ENCODE assay signal across 1 cellular context in the genomic region with DNA sequence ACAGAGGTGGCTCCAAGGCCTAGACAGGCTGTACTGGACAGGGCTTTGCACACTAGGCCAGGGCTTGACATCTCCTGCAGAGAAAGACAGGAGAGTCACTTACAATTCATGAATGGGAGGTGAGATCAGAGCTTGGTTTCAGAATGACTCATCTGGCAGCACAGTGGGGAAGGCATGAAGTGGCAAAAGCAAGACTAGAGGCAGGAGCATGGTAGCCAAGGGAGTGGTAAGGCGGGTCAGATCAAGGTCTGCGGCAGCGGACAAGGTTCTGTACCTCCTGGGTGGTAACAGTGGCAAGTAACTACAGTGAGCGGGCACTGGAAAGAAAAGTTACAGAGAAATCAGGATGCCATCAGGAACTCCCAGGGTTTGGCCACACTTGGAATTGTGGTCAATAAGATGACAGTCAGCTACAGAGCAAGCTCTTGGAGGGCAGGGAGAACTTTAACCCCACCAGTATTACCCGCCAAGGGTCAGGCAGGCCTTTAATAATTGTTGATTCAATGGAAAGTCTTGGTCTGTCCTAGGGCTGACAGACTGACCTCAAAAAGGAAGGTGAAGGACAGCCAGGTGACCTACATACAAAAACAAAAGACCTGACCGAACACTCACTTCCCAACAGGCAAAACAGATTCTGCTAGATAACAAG.
TF ChIP-seq lines count a peak whose summit lies in the region.

No MANE protein-coding gene starts in this region.

TF ChIP-seq in HEK293, 187 proteins besides CTCF, POLR2A, EP300 and RAD21 (continued from another document):
- TF ChIP-seq ZNF292 (tag by site-specific recombination; IDR thresholded peaks at IDR 0.05; ENCODE audit: borderline replicate concordance, low read depth) (no peak), ZNF600 (tag by site-specific recombination; IDR thresholded peaks at IDR 0.05) (peak; percentile 91), ZXDB (tag by site-specific recombination; IDR thresholded peaks at IDR 0.05) (no peak), ZNF121 (tag by site-specific recombination; IDR thresholded peaks at IDR 0.05) (no peak), IKZF3 (tag by site-specific recombination; IDR thresholded peaks at IDR 0.05) (no peak), ZNF354C (tag by site-specific recombination; IDR thresholded peaks at IDR 0.05; ENCODE audit: borderline replicate concordance, low read depth) (no peak), ZNF16 (tag by site-specific recombination; IDR thresholded peaks at IDR 0.05; ENCODE audit: low read depth) (no peak), ZNF514 (tag by site-specific recombination; IDR thresholded peaks at IDR 0.05) (no peak), ZNF174 (tag by site-specific recombination; IDR thresholded peaks at IDR 0.05) (no peak), ZIC2 (tag by site-specific recombination; IDR thresholded peaks at IDR 0.05) (peak; percentile 63), ZBTB17 (tag by site-specific recombination; IDR thresholded peaks at IDR 0.05) (peak; percentile 67), KLF8 (tag by site-specific recombination; IDR thresholded peaks at IDR 0.05) (no peak), ZFP37 (tag by site-specific recombination; IDR thresholded peaks at IDR 0.05) (no peak), FEZF1 (tag by site-specific recombination; IDR thresholded peaks at IDR 0.05) (peak; percentile 57), ZSCAN16 (tag by site-specific recombination; IDR thresholded peaks at IDR 0.05) (no peak)
- TF ChIP-seq, protein P1, sequence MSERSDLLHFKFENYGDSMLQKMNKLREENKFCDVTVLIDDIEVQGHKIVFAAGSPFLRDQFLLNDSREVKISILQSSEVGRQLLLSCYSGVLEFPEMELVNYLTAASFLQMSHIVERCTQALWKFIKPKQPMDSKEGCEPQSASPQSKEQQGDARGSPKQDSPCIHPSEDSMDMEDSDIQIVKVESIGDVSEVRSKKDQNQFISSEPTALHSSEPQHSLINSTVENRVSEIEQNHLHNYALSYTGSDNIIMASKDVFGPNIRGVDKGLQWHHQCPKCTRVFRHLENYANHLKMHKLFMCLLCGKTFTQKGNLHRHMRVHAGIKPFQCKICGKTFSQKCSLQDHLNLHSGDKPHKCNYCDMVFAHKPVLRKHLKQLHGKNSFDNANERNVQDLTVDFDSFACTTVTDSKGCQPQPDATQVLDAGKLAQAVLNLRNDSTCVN (tag by site-specific recombination; optimal IDR thresholded peaks at IDR 0.05), result no peak
